In genomic region chr7:41536116-41536515, GRCh38 we compare ENCODE assay signal across 14 cellular contexts.
A peak's percentile ranks its signal among the peaks of the same experiment; 100 is the strongest.
DNase-seq lines count a peak whose midpoint lies in the region; ATAC-seq, FAIRE-seq and TF ChIP-seq lines count a peak whose summit lies in the region.
"Had no signal": no experiment of that assay in that cellular context is flagged by ENCODE, and none has a peak within 500 bp of the region (broad histone marks: within the 10 kb centered on the region; RNA-seq: fewer than 3 reads in every experiment).

No MANE protein-coding gene starts in this region.

- H3K27me3 Mint-ChIP-seq in astrocyte (ENCODE audit: low read depth, unreplicated experiment) (no peaks in the 10 kb centered on the region), osteocyte (ENCODE audit: unreplicated experiment) (no peaks in the 10 kb centered on the region)

- H3K4me3 Mint-ChIP-seq in astrocyte (ENCODE audit: unreplicated experiment) (no peak overlapping the region), osteocyte (ENCODE audit: unreplicated experiment) (no peak overlapping the region)
- H3K4me3 Mint-ChIP-seq: CD14-positive monocyte; CD8-positive, alpha-beta T cell had no signal

- no peak for ATAC-seq in GM21737 (IDR thresholded peaks at IDR 0.05; ENCODE audit: unreplicated experiment)
- ATAC-seq: A549; CD8-positive, alpha-beta T cell; HCT116 had no signal

- DNase-seq in NCI-H226 (peak; percentile 42), astrocyte (ENCODE audit: low read depth) (peak; percentile 56), fibroblast of peridontal ligament (ENCODE audit: extremely low read depth) (peak; percentile 13), urothelium cell line (ENCODE audit: low spot score) (no peak), osteocyte (ENCODE audit: extremely low spot score, unreplicated experiment) (no peak), kidney (no peak)
- DNase-seq: CD8-positive, alpha-beta T cell; COR-L47; DMS53; GF-D8 had no signal

- H3K9ac ChIP-seq in astrocyte (ENCODE audit: low read length) (no peak overlapping the region), kidney (ENCODE audit: low read length in 2 of 2) (no peak overlapping the region)

- H3K4me1 Mint-ChIP-seq in astrocyte (ENCODE audit: low read depth, unreplicated experiment), result peaks cover 5% of the 10 kb centered on the region
- H3K4me1 Mint-ChIP-seq in osteocyte (ENCODE audit: unreplicated experiment), result peaks cover 13% of the 10 kb centered on the region
- H3K4me1 Mint-ChIP-seq: CD14-positive monocyte had no signal

- H3K4me3 ChIP-seq in astrocyte (ENCODE audit: insufficient read depth, low read depth, low read length) (no peak overlapping the region), kidney (ENCODE audit: low read length in 2 of 2) (no peak overlapping the region)
- H3K4me3 ChIP-seq: A549 had no signal

- no peak overlapping the region for H3K27ac ChIP-seq in astrocyte (ENCODE audit: low read depth, low read length)
- no peak overlapping the region for H3K27ac ChIP-seq in kidney (ENCODE audit: low read depth in 2 of 2, low read length in 2 of 2)
- H3K27ac ChIP-seq: A549 had no signal

- H3K36me3 Mint-ChIP-seq in astrocyte (ENCODE audit: low read depth, unreplicated experiment) (no peaks in the 10 kb centered on the region), osteocyte (ENCODE audit: unreplicated experiment) (peaks cover 5% of the 10 kb centered on the region)
- H3K36me3 Mint-ChIP-seq: CD14-positive monocyte; CD8-positive, alpha-beta T cell had no signal

- no peak overlapping the region for H3K4me2 ChIP-seq in astrocyte (ENCODE audit: low read length)
- H3K4me2 ChIP-seq: A549 had no signal

- H3K36me3 ChIP-seq in astrocyte (ENCODE audit: insufficient read depth, low read length), result no peaks in the 10 kb centered on the region
- no peaks in the 10 kb centered on the region for H3K36me3 ChIP-seq in kidney (ENCODE audit: control insufficient read depth in 1 of 2, insufficient read depth in 2 of 2, low read length in 2 of 2)

- TF ChIP-seq CTCF in astrocyte (IDR thresholded peaks at IDR 0.05; ENCODE audit: insufficient read depth, low read depth, low read length), result no peak
- no peak for TF ChIP-seq CTCF in osteocyte (IDR thresholded peaks at IDR 0.05)
- no peak for TF ChIP-seq CTCF in kidney (IDR thresholded peaks at IDR 0.05; ENCODE audit: borderline replicate concordance, extremely low read depth, insufficient read depth)

- H3K4me1 ChIP-seq in astrocyte (ENCODE audit: insufficient read depth, low read length) (no peaks in the 10 kb centered on the region), kidney (ENCODE audit: control insufficient read depth in 1 of 2, insufficient read depth in 1 of 2, low read depth in 1 of 2, low read length in 2 of 2) (no peaks in the 10 kb centered on the region)
- H3K4me1 ChIP-seq: A549 had no signal

- no peaks in the 10 kb centered on the region for H3K9me3 ChIP-seq in astrocyte (ENCODE audit: insufficient read depth, low read depth, low read length)
- peaks cover 0 to 3% of the 10 kb centered on the region in 2 donors for H3K9me3 ChIP-seq in kidney (ENCODE audit: control insufficient read depth in 1 of 2, low read length in 2 of 2)

- no peaks in the 10 kb centered on the region for H4K20me1 ChIP-seq in astrocyte (ENCODE audit: insufficient read depth, low read length)

- FAIRE-seq in astrocyte (lab: Jason Lieb, UNC) (no peak), urothelium cell line (lab: Jason Lieb, UNC) (peak; percentile 23), kidney (lab: Jason Lieb, UNC) (no peak)
- FAIRE-seq: A549 had no signal

- intact Hi-C loops in kidney (cut with DNase I), result no loop called here

- H3K27ac Mint-ChIP-seq in astrocyte (ENCODE audit: unreplicated experiment) (no peak overlapping the region), osteocyte (ENCODE audit: unreplicated experiment) (no peak overlapping the region)
- H3K27ac Mint-ChIP-seq: CD14-positive monocyte; CD8-positive, alpha-beta T cell had no signal

- no peak overlapping the region for H2AFZ ChIP-seq in astrocyte (ENCODE audit: low read depth, low read length)

- no peaks in the 10 kb centered on the region for H3K79me2 ChIP-seq in astrocyte (ENCODE audit: insufficient read depth, low read length)

- no peaks in the 10 kb centered on the region for H3K27me3 ChIP-seq in astrocyte (ENCODE audit: insufficient read depth, low read length)

- H3K9me3 Mint-ChIP-seq in astrocyte (ENCODE audit: unreplicated experiment) (peaks cover 3% of the 10 kb centered on the region), osteocyte (ENCODE audit: unreplicated experiment) (peaks cover 11% of the 10 kb centered on the region)
- H3K9me3 Mint-ChIP-seq: CD8-positive, alpha-beta T cell had no signal

Comparison
In these comparisons a context has a peak if more than half of its experiments do, and no peak if none do; other contexts are left out.
1. DNase-seq: peak in NCI-H226 (single experiment), astrocyte (single experiment) and fibroblast of peridontal ligament (single experiment); none in urothelium cell line (single experiment), osteocyte (single experiment) and kidney (single experiment).